In the genomic region with DNA sequence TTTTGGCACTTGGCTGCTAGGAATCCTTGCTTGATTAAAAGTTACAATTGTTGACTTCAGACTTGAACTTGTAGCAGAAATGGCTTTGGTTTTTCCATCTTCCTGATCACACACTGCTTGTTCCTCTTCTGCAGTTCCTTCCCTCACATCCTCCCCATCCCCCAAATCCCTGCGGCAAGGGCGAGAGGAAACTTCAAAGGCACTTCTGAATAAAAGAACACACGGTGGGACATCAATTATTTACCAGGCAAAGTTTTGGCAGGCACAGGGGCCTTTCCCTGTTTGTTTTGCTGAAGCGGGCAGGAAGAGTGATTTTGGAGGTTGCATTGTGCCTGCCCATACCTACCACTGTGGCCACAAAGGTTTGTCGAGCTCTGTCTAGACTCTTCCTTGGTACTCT, we compare ENCODE assay signal across 20 cellular contexts.
DNase-seq lines count a peak whose midpoint lies in the region; ATAC-seq, FAIRE-seq and TF ChIP-seq lines count a peak whose summit lies in the region.
"Had no signal": no experiment of that assay in that cellular context is flagged by ENCODE, and none has a peak within 500 bp of the region (broad histone marks: within the 10 kb centered on the region; RNA-seq: fewer than 3 reads in every experiment).

No MANE protein-coding gene starts in this region.

- H3K27ac Mint-ChIP-seq in nephron: peak overlapping the region in 2 of 3 experiments; percentile 7 to 29
- H3K27ac Mint-ChIP-seq: CD4-positive, alpha-beta T cell had no signal

- TF ChIP-seq CTCF in H1 (IDR thresholded peaks at IDR 0.05; ENCODE audit: control extremely low read depth in 1 of 3, insufficient read depth in 1 of 3, low read depth in 1 of 3, low read length in 3 of 3): no peak
- no peak for TF ChIP-seq CTCF in nephron (IDR thresholded peaks at IDR 0.05; ENCODE audit: unreplicated experiment in 3 of 3)

- H4K20me1 ChIP-seq in H1 (replicated peaks in 1 of 2; ENCODE audit: control insufficient read depth in 1 of 2, insufficient read depth in 2 of 2, low read length in 2 of 2): no peaks in the 10 kb centered on the region

- H2BK20ac ChIP-seq in H1 (ENCODE audit: low read length): no peak overlapping the region

- H3K9ac ChIP-seq in HUES48 (ENCODE audit: low read depth, low read length): no peak overlapping the region
- H3K9ac ChIP-seq in H1 (replicated peaks in 1 of 4; ENCODE audit: extremely low read depth in 1 of 4, low read depth in 3 of 4, low read length in 3 of 4): no peak overlapping the region; a peak in 1 of 7 replicates

- no peak for TF ChIP-seq EP300 in H1 (IDR thresholded peaks at IDR 0.05; ENCODE audit: borderline replicate concordance in 1 of 2, low read depth in 2 of 2, low read length in 2 of 2)

- no peak overlapping the region for H3K18ac ChIP-seq in H1 (ENCODE audit: extremely low read depth, low read length)

- H3K27ac ChIP-seq in HUES48 (ENCODE audit: low read depth, low read length) (peak overlapping the region; percentile 0), H1 (ENCODE audit: low read depth, low read length) (no peak overlapping the region)
- H3K27ac ChIP-seq: PC-9 had no signal

- no peaks in the 10 kb centered on the region for H3K36me3 Mint-ChIP-seq in nephron (ENCODE audit: low read depth)

- peaks cover 5% of the 10 kb centered on the region for H3K4me1 Mint-ChIP-seq in nephron

- peak; percentile 75 for DNase-seq in DMS 273 (lab: John Stamatoyannopoulos, UW; ENCODE audit: unreplicated experiment)
- no peak for DNase-seq in H1 (ENCODE audit: low read depth in 1 of 2, low spot score in 2 of 2)
- DNase-seq in AML-193 (lab: John Stamatoyannopoulos, UW): no peak
- DNase-seq: ACHN; CD4-positive, alpha-beta T cell; DND-41; GDM1; NCI-H1092 treated with DMSO at 0.1 percent for 48 hours; NCI-H1694; NCI-H2107; NCI-H345; NCI-H526 treated with DMSO at 0.1 percent for 48 hours; PC-9 had no signal

- no peak for TF ChIP-seq RAD21 in H1 (IDR thresholded peaks at IDR 0.05 in 1 of 2, conservative IDR thresholded peaks at IDR 0.05 in 1 of 2; ENCODE audit: low read depth in 2 of 2, low read length in 2 of 2)

- no peaks in the 10 kb centered on the region for H3K79me1 ChIP-seq in H1 (ENCODE audit: low read depth, low read length)

- H3K4me3 ChIP-seq in HUES48 (ENCODE audit: low read depth, low read length): no peak overlapping the region
- no peak overlapping the region for H3K4me3 ChIP-seq in H1 (ENCODE audit: extremely low read depth in 1 of 4, insufficient read depth in 2 of 4, low read depth in 3 of 4, low read length in 4 of 4)
- H3K4me3 ChIP-seq: GM12878, PC-9 had no signal

- H3K27me3 ChIP-seq in HUES48 (ENCODE audit: control insufficient read depth, insufficient read depth, low read length) (no peaks in the 10 kb centered on the region), H1 (replicated peaks in 1 of 4; ENCODE audit: control insufficient read depth in 3 of 4, extremely low read depth in 1 of 4, insufficient read depth in 3 of 4, low read length in 3 of 4) (no peaks in the 10 kb centered on the region)

- CTCF ChIA-PET in H1 (lab: Charles Lee; ENCODE audit: partially characterized antibody): interaction anchor here (1.1 to 6.5 kb wide), 4 partner anchors 12 to 279 kb away, joined by 3 to 51 read pairs (median 4); no protein-coding TSS in a partner anchor

- H3K79me2 ChIP-seq in H1 (ENCODE audit: control insufficient read depth in 1 of 2, insufficient read depth in 2 of 2, low read length in 2 of 2): no peaks in the 10 kb centered on the region

- H3K27me3 Mint-ChIP-seq in nephron (ENCODE audit: low read depth): peaks cover 6% of the 10 kb centered on the region

- H2BK15ac ChIP-seq in H1 (ENCODE audit: low read length): no peak overlapping the region

- peak; percentile 60 for FAIRE-seq in H1 (lab: Jason Lieb, UNC)
- FAIRE-seq: D721Med, GM12878 had no signal

- H4K8ac ChIP-seq in H1 (ENCODE audit: extremely low read depth, insufficient read depth, low read length): no peak overlapping the region

- no peak for TF ChIP-seq POLR2A in H1 (IDR thresholded peaks at IDR 0.05; ENCODE audit: control extremely low read depth in 1 of 2, low read depth in 2 of 2, low read length in 2 of 2)

- H4K91ac ChIP-seq in H1 (replicated peaks; ENCODE audit: insufficient read length, low read length): no peak overlapping the region

- POLR2A ChIA-PET in H1 (lab: Charles Lee; ENCODE audit: partially characterized antibody): no interaction called here

- 45% methylated on average over 5 of the region's 5 CpGs; no CpG with 5 or more reads in 1 of the 2 experiments for WGBS in H1 (ENCODE audit: extremely low coverage in 1 of 2, insufficient coverage in 1 of 2, insufficient read length in 1 of 2, insufficient replicate concordance in 2 of 2, low coverage in 1 of 2, low lambda C conversion rate in 2 of 2, missing lambda C conversion rate in 1 of 2), 2 experiments

- no peaks in the 10 kb centered on the region for H3K36me3 ChIP-seq in HUES48 (ENCODE audit: control insufficient read depth, insufficient read depth, low read length)
- no peaks in the 10 kb centered on the region for H3K36me3 ChIP-seq in H1 (ENCODE audit: control insufficient read depth in 2 of 4, insufficient read depth in 4 of 4, low read length in 3 of 4)

- no peak for ATAC-seq in HG02588 (IDR thresholded peaks at IDR 0.05; ENCODE audit: unreplicated experiment)
- no peak for ATAC-seq in HG02981 (IDR thresholded peaks at IDR 0.05; ENCODE audit: unreplicated experiment)
- ATAC-seq: GM12878, HCT116 had no signal

- H3K4me3 Mint-ChIP-seq in nephron: no peak overlapping the region
- H3K4me3 Mint-ChIP-seq: CD4-positive, alpha-beta T cell had no signal

- H3K23me2 ChIP-seq in H1 (ENCODE audit: low read depth, low read length): no peaks in the 10 kb centered on the region

- no peak overlapping the region for H3K56ac ChIP-seq in H1 (replicated peaks; ENCODE audit: insufficient read length, low read depth, low read length)

- H4K5ac ChIP-seq in H1 (ENCODE audit: insufficient read length, low read depth, low read length): no peak overlapping the region

- H2AK5ac ChIP-seq in H1 (ENCODE audit: low read depth, low read length): no peak overlapping the region

- peak overlapping the region; percentile 28; the same call in 1 of the 2 replicates for H2AFZ ChIP-seq in H1 (ENCODE audit: low read length)
- H2AFZ ChIP-seq: PC-9 had no signal

- no peak overlapping the region for H3K4ac ChIP-seq in H1 (replicated peaks; ENCODE audit: insufficient read length, low read depth, low read length)

- H2BK5ac ChIP-seq in H1 (ENCODE audit: low read depth, low read length): no peak overlapping the region

- H2BK12ac ChIP-seq in H1 (ENCODE audit: low read depth, low read length): 0 out of 2 replicates have a peak overlapping the region, but pooled peaks have one; percentile 4

- H3K14ac ChIP-seq in H1 (ENCODE audit: insufficient read length): no peak overlapping the region

- H2BK120ac ChIP-seq in H1 (replicated peaks; ENCODE audit: low read depth, low read length): no peak overlapping the region

- H3K23ac ChIP-seq in H1 (ENCODE audit: insufficient read length): no peak overlapping the region

- H3K9me3 ChIP-seq in HUES48 (ENCODE audit: control insufficient read depth, insufficient read depth, low read length): no peaks in the 10 kb centered on the region
- no peaks in the 10 kb centered on the region for H3K9me3 ChIP-seq in H1 (ENCODE audit: insufficient read depth in 2 of 2, low read depth in 1 of 2, low read length in 1 of 2)

- no peaks in the 10 kb centered on the region for H3K9me3 Mint-ChIP-seq in nephron
- H3K9me3 Mint-ChIP-seq: CD4-positive, alpha-beta T cell had no signal

- H3K4me2 ChIP-seq in H1 (ENCODE audit: insufficient read depth in 1 of 2, low read depth in 2 of 2, low read length in 2 of 2): peak overlapping the region; percentile 19 to 53
- H3K4me2 ChIP-seq: PC-9 had no signal

- H3K4me1 ChIP-seq in HUES48 (ENCODE audit: control insufficient read depth, insufficient read depth, low read length) (peaks cover 18% of the 10 kb centered on the region), H1 (replicated peaks in 1 of 4; ENCODE audit: control insufficient read depth in 3 of 4, insufficient read depth in 4 of 4, low read length in 3 of 4) (peaks cover 0 to 12% (median 9%) of the 10 kb centered on the region in 4 experiments; a peak in 6 of 7 replicates)

TF ChIP-seq in H1, 55 proteins besides CTCF, POLR2A, EP300 and RAD21:
- TF ChIP-seq HDAC6 (IDR thresholded peaks at IDR 0.05; ENCODE audit: low read depth, low read length) (no peak), CREB1 (IDR thresholded peaks at IDR 0.05) (no peak), ATF2 (IDR thresholded peaks at IDR 0.05; ENCODE audit: low read length) (no peak), RXRA (IDR thresholded peaks at IDR 0.05; ENCODE audit: insufficient read depth, low read depth, low read length) (no peak), CHD2 (IDR thresholded peaks at IDR 0.05; ENCODE audit: low read length) (no peak)
